ENCODE assay signal across 10 cellular contexts in the genomic region with DNA sequence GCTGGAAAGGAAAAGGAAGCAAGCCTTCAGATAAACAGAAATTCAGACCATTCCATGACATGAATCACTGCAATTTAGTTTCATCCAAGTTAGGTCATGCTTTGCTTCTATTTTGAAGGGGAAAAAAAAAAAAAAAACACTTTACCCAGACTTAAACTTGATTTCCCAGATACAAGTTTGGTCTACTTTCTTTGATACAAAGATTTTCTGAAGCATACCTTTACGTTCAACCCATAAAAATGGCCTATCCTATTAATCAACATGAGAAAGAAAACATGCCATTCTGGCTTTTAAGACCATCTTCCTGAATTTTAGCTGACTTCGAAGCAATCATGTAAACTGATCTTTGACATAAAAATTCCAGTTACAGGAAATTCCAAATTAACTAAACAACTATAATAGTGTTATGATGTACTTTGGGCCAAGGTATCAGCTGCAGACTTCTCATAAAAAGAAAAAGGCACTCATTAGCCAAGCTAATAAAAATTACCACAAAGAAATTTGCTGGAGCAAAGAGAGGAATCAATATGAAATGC. TPM values are rescaled to one million over a fixed set of nuclear protein-coding genes. Genes with fewer than 3 reads are reported as not detected.
DNase-seq lines count a peak whose midpoint lies in the region; ATAC-seq and TF ChIP-seq lines count a peak whose summit lies in the region.
"Had no signal": no experiment of that assay in that cellular context is flagged by ENCODE, and none has a peak within 500 bp of the region (broad histone marks: within the 10 kb centered on the region; RNA-seq: fewer than 3 reads in every experiment).

No MANE protein-coding gene starts in this region.

- H3K27me3 ChIP-seq in GM23338 (ENCODE audit: insufficient read depth) (no peaks in the 10 kb centered on the region), iPS-20b (ENCODE audit: insufficient read depth, low read length) (no peaks in the 10 kb centered on the region), spleen (replicated peaks in 1 of 7) (no peaks in the 10 kb centered on the region)

- CTCF ChIA-PET in WTC11 (lab: Charles Lee): interaction anchor here (1.0 to 1.1 kb wide), 2 partner anchors 8 to 245 kb away, joined by 3 to 4 read pairs; no protein-coding TSS in a partner anchor

- H3K79me2 ChIP-seq in GM23338 (replicated peaks; ENCODE audit: insufficient read depth): peaks cover 94% of the 10 kb centered on the region

- intact Hi-C loops in spleen (cut with DNase I; ENCODE audit: low total_unique reads): no loop called here

- peak overlapping the region; percentile 12; the same call in 1 of the 2 replicates for H3K4me2 ChIP-seq in GM23338

- no peaks in the 10 kb centered on the region for H3K36me3 ChIP-seq in GM23338 (ENCODE audit: insufficient read depth)
- no peaks in the 10 kb centered on the region for H3K36me3 ChIP-seq in iPS-20b (ENCODE audit: insufficient read depth, low read depth, low read length)
- no peaks in the 10 kb centered on the region for H3K36me3 ChIP-seq in spleen

- peaks cover 10% of the 10 kb centered on the region for H3K27me3 Mint-ChIP-seq in GM23338 (ENCODE audit: insufficient read depth, low read depth, poor library complexity)
- no peaks in the 10 kb centered on the region for H3K27me3 Mint-ChIP-seq in WTC11 (ENCODE audit: low read depth)

- H3K9me3 ChIP-seq in iPS-20b (ENCODE audit: insufficient read depth, low read depth, low read length) (no peaks in the 10 kb centered on the region), spleen (no peaks in the 10 kb centered on the region)

- peak overlapping the region; percentile 14; the same call in 1 of the 2 replicates for H3K9ac ChIP-seq in iPS-20b (ENCODE audit: low read depth, low read length)

- DNase-seq in GM23338 (ENCODE audit: low spot score) (no peak), WTC11 (ENCODE audit: low spot score) (no peak), spleen (no peak), DMS153 treated with DMSO at 0.1 percent for 48 hours (lab: John Stamatoyannopoulos, UW; ENCODE audit: unreplicated experiment) (no peak), NCI-H1048 (lab: John Stamatoyannopoulos, UW) (no peak), epidermal melanocyte (ENCODE audit: insufficient read length, low spot score) (no peak)
- DNase-seq: activated CD4-positive, alpha-beta T cell treated with anti-CD3 and anti-CD28 coated beads, Interleukin-2, amount 10 ng/mL, durations not matched to agents 7 days and 5 days; NCI-H1417 had no signal

- 0 out of 2 replicates have a peak, but pooled peaks cover 6% of the 10 kb centered on the region for H3F3A ChIP-seq in GM23338 (replicated peaks; ENCODE audit: low read depth)

- TF ChIP-seq CTCF in GM23338 (conservative IDR thresholded peaks at IDR 0.05; ENCODE audit: low read depth in 2 of 2) (no peak), WTC11 (IDR thresholded peaks at IDR 0.05) (no peak), spleen (IDR thresholded peaks at IDR 0.05 in 8 of 11, conservative IDR thresholded peaks at IDR 0.05 in 3 of 11) (no peak)

- TF ChIP-seq POLR2A in spleen (IDR thresholded peaks at IDR 0.05): no peak

- H4K20me1 ChIP-seq in GM23338 (replicated peaks; ENCODE audit: insufficient read depth): no peaks in the 10 kb centered on the region; the same call in 1 of the 2 replicates

- H3K36me3 Mint-ChIP-seq in GM23338 (ENCODE audit: low read depth) (peaks cover 8% of the 10 kb centered on the region; the same call in 2 of the 3 replicates), WTC11 (peaks cover 4% of the 10 kb centered on the region; the same call in 1 of the 2 replicates)

- POLR2A ChIA-PET in WTC11 (lab: Charles Lee): no interaction called here

- H3K4me3 ChIP-seq in GM23338: no peak overlapping the region
- H3K4me3 ChIP-seq in iPS-20b (ENCODE audit: low read length): no peak overlapping the region
- H3K4me3 ChIP-seq in spleen: no peak overlapping the region

- WGBS in spleen, 5 donors: 64 to 76% (median 68%) methylated on average over 2 of the region's 2 CpGs

- H3K9me3 Mint-ChIP-seq in GM23338 (no peaks in the 10 kb centered on the region), WTC11 (no peaks in the 10 kb centered on the region)

- peaks cover 64% of the 10 kb centered on the region for H3K4me1 Mint-ChIP-seq in GM23338
- H3K4me1 Mint-ChIP-seq in WTC11: peaks cover 76% of the 10 kb centered on the region
- H3K4me1 Mint-ChIP-seq: activated CD4-positive, alpha-beta T cell treated with anti-CD3 and anti-CD28 coated beads, Interleukin-2, amount 10 ng/mL, durations not matched to agents 7 days and 5 days had no signal

- H3K27ac Mint-ChIP-seq in GM23338 (peak overlapping the region; percentile 93), WTC11 (peak overlapping the region; percentile 85)
- H3K27ac Mint-ChIP-seq: activated CD4-positive, alpha-beta T cell treated with anti-CD3 and anti-CD28 coated beads, Interleukin-2, amount 10 ng/mL, durations not matched to agents 7 days and 5 days had no signal

- no peak overlapping the region for H2AFZ ChIP-seq in GM23338

- H3K27ac ChIP-seq in GM23338 (ENCODE audit: low read depth): peak overlapping the region; percentile 87
- H3K27ac ChIP-seq in iPS-20b (ENCODE audit: low read length): no peak overlapping the region
- H3K27ac ChIP-seq in spleen: peak overlapping the region in 7 of 8 donors; percentile 18 to 64 (median 48)

- H3K4me3 Mint-ChIP-seq in GM23338: no peak overlapping the region; the same call in 2 of the 3 replicates
- no peak overlapping the region; the same call in 1 of the 2 replicates for H3K4me3 Mint-ChIP-seq in WTC11
- H3K4me3 Mint-ChIP-seq: activated CD4-positive, alpha-beta T cell treated with anti-CD3 and anti-CD28 coated beads, Interleukin-2, amount 10 ng/mL, durations not matched to agents 7 days and 5 days had no signal

- H3K4me1 ChIP-seq in GM23338 (ENCODE audit: insufficient read depth): peaks cover 70% of the 10 kb centered on the region
- peaks cover 23% of the 10 kb centered on the region for H3K4me1 ChIP-seq in iPS-20b (ENCODE audit: insufficient read depth, low read length)
- peaks cover 8 to 69% (median 24%) of the 10 kb centered on the region in 6 donors for H3K4me1 ChIP-seq in spleen

- no peak for ATAC-seq in GM23338
- no peak for ATAC-seq in WTC11
- no peak for ATAC-seq in HG03139 (IDR thresholded peaks at IDR 0.05; ENCODE audit: unreplicated experiment)

- H3K9me2 ChIP-seq in GM23338 (ENCODE audit: insufficient read depth): no peaks in the 10 kb centered on the region

TF ChIP-seq in GM23338, 12 proteins besides CTCF, POLR2A, EP300 and RAD21 (continues in another document):
- TF ChIP-seq POLR2AphosphoS5 (IDR thresholded peaks at IDR 0.05; ENCODE audit: low read depth) (no peak), CREB1 (CRISPR knock-in tag; IDR thresholded peaks at IDR 0.05; ENCODE audit: low read depth) (no peak), ZNF114 (CRISPR knock-in tag; IDR thresholded peaks at IDR 0.05) (no peak), NANOG (IDR thresholded peaks at IDR 0.05; ENCODE audit: borderline replicate concordance) (no peak), EZH2 (IDR thresholded peaks at IDR 0.05; ENCODE audit: low read depth, unreplicated experiment) (no peak)
- TF ChIP-seq, protein P1, sequence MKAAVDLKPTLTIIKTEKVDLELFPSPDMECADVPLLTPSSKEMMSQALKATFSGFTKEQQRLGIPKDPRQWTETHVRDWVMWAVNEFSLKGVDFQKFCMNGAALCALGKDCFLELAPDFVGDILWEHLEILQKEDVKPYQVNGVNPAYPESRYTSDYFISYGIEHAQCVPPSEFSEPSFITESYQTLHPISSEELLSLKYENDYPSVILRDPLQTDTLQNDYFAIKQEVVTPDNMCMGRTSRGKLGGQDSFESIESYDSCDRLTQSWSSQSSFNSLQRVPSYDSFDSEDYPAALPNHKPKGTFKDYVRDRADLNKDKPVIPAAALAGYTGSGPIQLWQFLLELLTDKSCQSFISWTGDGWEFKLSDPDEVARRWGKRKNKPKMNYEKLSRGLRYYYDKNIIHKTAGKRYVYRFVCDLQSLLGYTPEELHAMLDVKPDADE (IDR thresholded peaks at IDR 0.05): no peak

TF ChIP-seq in WTC11, 78 proteins besides CTCF, POLR2A, EP300 and RAD21 (continues in another document):
- TF ChIP-seq, protein P2, sequence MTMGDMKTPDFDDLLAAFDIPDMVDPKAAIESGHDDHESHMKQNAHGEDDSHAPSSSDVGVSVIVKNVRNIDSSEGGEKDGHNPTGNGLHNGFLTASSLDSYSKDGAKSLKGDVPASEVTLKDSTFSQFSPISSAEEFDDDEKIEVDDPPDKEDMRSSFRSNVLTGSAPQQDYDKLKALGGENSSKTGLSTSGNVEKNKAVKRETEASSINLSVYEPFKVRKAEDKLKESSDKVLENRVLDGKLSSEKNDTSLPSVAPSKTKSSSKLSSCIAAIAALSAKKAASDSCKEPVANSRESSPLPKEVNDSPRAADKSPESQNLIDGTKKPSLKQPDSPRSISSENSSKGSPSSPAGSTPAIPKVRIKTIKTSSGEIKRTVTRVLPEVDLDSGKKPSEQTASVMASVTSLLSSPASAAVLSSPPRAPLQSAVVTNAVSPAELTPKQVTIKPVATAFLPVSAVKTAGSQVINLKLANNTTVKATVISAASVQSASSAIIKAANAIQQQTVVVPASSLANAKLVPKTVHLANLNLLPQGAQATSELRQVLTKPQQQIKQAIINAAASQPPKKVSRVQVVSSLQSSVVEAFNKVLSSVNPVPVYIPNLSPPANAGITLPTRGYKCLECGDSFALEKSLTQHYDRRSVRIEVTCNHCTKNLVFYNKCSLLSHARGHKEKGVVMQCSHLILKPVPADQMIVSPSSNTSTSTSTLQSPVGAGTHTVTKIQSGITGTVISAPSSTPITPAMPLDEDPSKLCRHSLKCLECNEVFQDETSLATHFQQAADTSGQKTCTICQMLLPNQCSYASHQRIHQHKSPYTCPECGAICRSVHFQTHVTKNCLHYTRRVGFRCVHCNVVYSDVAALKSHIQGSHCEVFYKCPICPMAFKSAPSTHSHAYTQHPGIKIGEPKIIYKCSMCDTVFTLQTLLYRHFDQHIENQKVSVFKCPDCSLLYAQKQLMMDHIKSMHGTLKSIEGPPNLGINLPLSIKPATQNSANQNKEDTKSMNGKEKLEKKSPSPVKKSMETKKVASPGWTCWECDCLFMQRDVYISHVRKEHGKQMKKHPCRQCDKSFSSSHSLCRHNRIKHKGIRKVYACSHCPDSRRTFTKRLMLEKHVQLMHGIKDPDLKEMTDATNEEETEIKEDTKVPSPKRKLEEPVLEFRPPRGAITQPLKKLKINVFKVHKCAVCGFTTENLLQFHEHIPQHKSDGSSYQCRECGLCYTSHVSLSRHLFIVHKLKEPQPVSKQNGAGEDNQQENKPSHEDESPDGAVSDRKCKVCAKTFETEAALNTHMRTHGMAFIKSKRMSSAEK (CRISPR knock-in tag; IDR thresholded peaks at IDR 0.05; ENCODE audit: borderline replicate concordance): no peak

RNA-seq across cellular contexts. Expression of a gene that starts 12.6 kb away (rescaled TPM):
- 149 and 204 TPM in 2 replicates for total RNA-seq in GM23338 (2014; rRNA removed; shearing (Covaris generic))
- 20.0 and 23.8 TPM in 2 replicates for polyA plus RNA-seq in GM23338 (2016; fragmentation: Nextera tagmentation; extraction: Ambion mirVana)
- total RNA-seq in WTC11 (2021): 81.6 to 87.7 TPM (median 84.1 TPM) in 3 replicates
- total RNA-seq in spleen: 10 to 100 TPM; 38.4 to 95.1 (median 70.9) TPM
- 1 to 10 TPM; 3.8 to 5.3 (median 4.2) TPM for polyA plus RNA-seq in spleen

RNA-seq across cellular contexts. Expression of a gene that starts 13.1 kb away (rescaled TPM):
- 12.4 and 14.7 TPM in 2 replicates for total RNA-seq in GM23338 (2014; rRNA removed; shearing (Covaris generic))
- polyA plus RNA-seq in GM23338 (2016; fragmentation: Nextera tagmentation; extraction: Ambion mirVana) (2.7 and 5.2 TPM in 2 replicates), spleen (1 to 10 TPM; 1.3 to 1.6 (median 1.6) TPM)
- total RNA-seq in WTC11 (2021) (6.4 to 6.7 TPM (median 6.5 TPM) in 3 replicates), spleen (1 to 10 TPM; 3.1 to 9.5 (median 5.6) TPM)
- total RNA-seq: activated CD4-positive, alpha-beta T cell treated with anti-CD3 and anti-CD28 coated beads, Interleukin-2, amount 10 ng/mL, durations not matched to agents 7 days and 5 days had no signal
